Comparison of ENCODE assay signal across 1 cellular context in the genomic region with DNA sequence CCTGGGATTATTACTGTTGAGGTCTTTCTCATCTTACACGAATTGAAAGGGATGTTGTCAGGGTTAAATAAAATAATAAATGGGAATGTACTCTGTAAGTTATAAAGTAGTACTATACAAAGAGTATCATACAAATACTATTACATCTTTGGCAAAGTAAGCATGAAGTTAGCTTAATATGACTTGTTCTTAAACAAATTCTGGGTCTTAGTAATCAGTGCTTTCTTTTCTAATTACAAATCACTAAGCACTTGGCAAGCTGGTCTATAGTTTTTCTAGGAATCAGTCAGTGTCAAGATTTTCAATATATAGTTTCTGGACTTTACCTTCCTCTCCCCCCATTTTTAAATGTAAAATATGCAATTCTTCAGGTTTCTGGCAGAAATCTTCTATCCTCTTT.
TF ChIP-seq lines count a peak whose summit lies in the region.

No MANE protein-coding gene starts in this region.

TF ChIP-seq in SK-N-SH, 30 proteins besides CTCF, POLR2A, EP300 and RAD21:
- TF ChIP-seq ZBTB33 (IDR thresholded peaks at IDR 0.05; ENCODE audit: borderline replicate concordance, low read depth), result no peak
- no peak for TF ChIP-seq POLR2AphosphoS5 (IDR thresholded peaks at IDR 0.05; ENCODE audit: low read depth, low read length)
- TF ChIP-seq CHD2 (IDR thresholded peaks at IDR 0.05; ENCODE audit: low read length, partially characterized antibody), result no peak
- TF ChIP-seq FOXM1 (IDR thresholded peaks at IDR 0.05; ENCODE audit: low read depth), result no peak
- no peak for TF ChIP-seq RXRA (IDR thresholded peaks at IDR 0.05; ENCODE audit: borderline replicate concordance, low read depth)
- no peak for TF ChIP-seq ELF1 (IDR thresholded peaks at IDR 0.05)
